30 cellular contexts compared by ENCODE assay signal in the genomic region with DNA sequence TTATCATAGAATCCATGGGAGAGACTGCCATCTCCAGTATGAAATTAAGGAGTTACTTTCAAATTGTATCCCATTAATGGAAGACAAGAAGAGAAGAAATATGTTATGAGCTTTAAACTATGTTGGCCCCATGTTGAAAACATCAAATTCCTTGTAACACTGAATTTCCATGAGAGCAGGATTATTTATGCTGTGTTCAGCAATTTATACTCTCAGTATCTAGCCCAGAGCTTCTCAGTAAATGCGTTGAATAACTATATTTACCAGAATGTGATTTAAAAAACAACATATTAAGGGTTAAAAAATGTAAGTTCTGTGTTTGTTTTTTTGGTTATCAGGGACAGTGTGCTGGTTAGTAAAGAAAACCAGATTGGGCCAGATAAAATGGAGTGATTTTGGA.
"Had no signal": no experiment of that assay in that cellular context is flagged by ENCODE, and none has a peak within 500 bp of the region (broad histone marks: within the 10 kb centered on the region; RNA-seq: fewer than 3 reads in every experiment).

No MANE protein-coding gene starts in this region.

- H3K4me3 ChIP-seq: MG63, Peyer's patch, SJSA1 had no signal

- H3K27ac ChIP-seq: Peyer's patch, SJSA1 had no signal

- DNase-seq: KG1, MG63, NCI-H1048, NCI-H1092 treated with DMSO at 0.1 percent for 48 hours, NCI-H1105 treated with DMSO at 0.1 percent for 48 hours, NCI-H1417, NCI-H1436, NCI-H146, NCI-H1694, NCI-H187, NCI-H1930, NCI-H2029 treated with DMSO at 0.1 percent for 48 hours, NCI-H2081 treated with DMSO at 0.1 percent for 48 hours, NCI-H2107, NCI-H2171, NCI-H226, NCI-H446 treated with DMSO at 0.1 percent for 48 hours, NCI-H510A, NCI-H524, NCI-H526, NCI-H69, NCI-H748 treated with DMSO at 0.1 percent for 48 hours, NCI-H82, PC-3, Peyer's patch, Right ventricle myocardium superior, RPMI8226, SHP77 treated with DMSO at 0.1 percent for 48 hours had no signal

- H3K4me1 ChIP-seq: Peyer's patch, SJSA1 had no signal

- ATAC-seq: PC-3, SK-N-SH treated with all-trans-retinoic acid at 6 μM for 48 hours had no signal

- H3K9me3 ChIP-seq: MG63, Peyer's patch, SJSA1 had no signal

- H3K27me3 ChIP-seq: MG63, Peyer's patch, SJSA1 had no signal

- H3K36me3 ChIP-seq: MG63, Peyer's patch, SJSA1 had no signal
